ENCODE assay signal across 18 cellular contexts in the genomic region with DNA sequence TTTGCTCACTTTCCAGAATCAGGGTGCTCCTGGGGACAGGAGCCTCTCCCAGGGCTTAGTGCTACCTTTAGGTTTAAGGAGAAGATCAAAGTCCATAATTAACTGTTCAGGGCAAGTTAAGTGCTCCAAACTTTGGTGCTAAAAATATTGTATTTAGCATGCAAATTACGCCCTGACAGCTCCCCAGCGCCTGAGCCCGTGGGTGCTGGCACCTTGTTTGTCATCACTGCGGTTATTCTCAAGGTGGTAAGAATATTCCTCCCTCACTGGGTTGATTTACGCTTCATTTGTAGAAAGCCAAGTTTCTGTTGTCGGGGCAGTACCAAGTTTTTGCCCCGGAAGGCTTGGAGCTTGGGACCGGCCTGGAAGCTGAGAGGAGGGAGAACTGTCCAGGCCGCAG. TPM values are rescaled to one million over a fixed set of nuclear protein-coding genes. Genes with fewer than 3 reads are reported as not detected.
A peak's percentile ranks its signal among the peaks of the same experiment; 100 is the strongest.
DNase-seq lines count a peak whose midpoint lies in the region; ATAC-seq and TF ChIP-seq lines count a peak whose summit lies in the region.
"Had no signal": no experiment of that assay in that cellular context is flagged by ENCODE, and none has a peak within 500 bp of the region (broad histone marks: within the 10 kb centered on the region; RNA-seq: fewer than 3 reads in every experiment).

No MANE protein-coding gene starts in this region.

- no peak for TF ChIP-seq CTCF in neural progenitor cell (IDR thresholded peaks at IDR 0.05)

- no peak overlapping the region for H2AFZ ChIP-seq in neural progenitor cell (replicated peaks)

- no peaks in the 10 kb centered on the region for H3K36me3 ChIP-seq in neural progenitor cell

- no peak overlapping the region for H3K9ac ChIP-seq in neural progenitor cell

- H3K4me3 Mint-ChIP-seq in neural progenitor cell, result no peak overlapping the region
- H3K4me3 Mint-ChIP-seq: CD4-positive, alpha-beta memory T cell had no signal

- H4K20me1 ChIP-seq in neural progenitor cell (ENCODE audit: low read depth), result no peaks in the 10 kb centered on the region

- H3K4me1 ChIP-seq in neural progenitor cell, result no peaks in the 10 kb centered on the region

- H3K4me2 ChIP-seq in neural progenitor cell, result no peak overlapping the region

- H3K4me3 ChIP-seq in neural progenitor cell, result no peak overlapping the region
- H3K4me3 ChIP-seq: GM12878 had no signal

- no peaks in the 10 kb centered on the region for H3K36me3 Mint-ChIP-seq in neural progenitor cell
- H3K36me3 Mint-ChIP-seq: CD4-positive, alpha-beta memory T cell had no signal

- no peak for ATAC-seq in GM21367 (IDR thresholded peaks at IDR 0.05; ENCODE audit: unreplicated experiment)
- ATAC-seq: GM12878 had no signal

- H3K27ac ChIP-seq in caudate nucleus (ENCODE audit: low read depth, low read length), result peak overlapping the region; percentile 16
- no peak overlapping the region for H3K27ac ChIP-seq in neural progenitor cell

- H3K79me2 ChIP-seq in neural progenitor cell (ENCODE audit: low read depth), result no peaks in the 10 kb centered on the region

- no peaks in the 10 kb centered on the region for H3K4me1 Mint-ChIP-seq in neural progenitor cell

- no peaks in the 10 kb centered on the region for H3K9me3 ChIP-seq in neural progenitor cell (ENCODE audit: low read depth)

- no peaks in the 10 kb centered on the region for H3K27me3 ChIP-seq in neural progenitor cell

- H3K27me3 Mint-ChIP-seq in neural progenitor cell (ENCODE audit: insufficient read depth, low read depth), result peaks cover 14% of the 10 kb centered on the region

- no peaks in the 10 kb centered on the region for H3K9me3 Mint-ChIP-seq in neural progenitor cell
- H3K9me3 Mint-ChIP-seq: CD4-positive, alpha-beta memory T cell had no signal

- peak overlapping the region; percentile 53 for H3K27ac Mint-ChIP-seq in neural progenitor cell
- H3K27ac Mint-ChIP-seq: CD4-positive, alpha-beta memory T cell had no signal

- DNase-seq in caudate nucleus (lab: John Stamatoyannopoulos, UW) (peak in 14 of 61 donors; percentile 16 to 62 (median 25)), neural progenitor cell (ENCODE audit: low spot score) (no peak), putamen (ENCODE audit: low spot score) (peak; percentile 42), NCI-H82 (lab: John Stamatoyannopoulos, UW) (no peak), globus pallidus (ENCODE audit: low spot score) (no peak)
- DNase-seq: C1 segment of cervical spinal cord; Calu3; CD4-positive, alpha-beta memory T cell; COR-L47; DMS79; EL; GDM1; GOT3; H7; HCEC 1CT had no signal

- no peaks in the 10 kb centered on the region for H3F3A ChIP-seq in neural progenitor cell (ENCODE audit: low read depth)

RNA-seq across cellular contexts. Expression of a gene that starts 21.3 kb away (rescaled TPM):
- 0.22 TPM in 1 of 2 replicates, not detected in the other for total RNA-seq in neural progenitor cell (ENCODE audit: low replicate concordance)
- total RNA-seq: A172, GM12878, H7 had no signal
